1 cellular context compared by ENCODE assay signal in the genomic region with DNA sequence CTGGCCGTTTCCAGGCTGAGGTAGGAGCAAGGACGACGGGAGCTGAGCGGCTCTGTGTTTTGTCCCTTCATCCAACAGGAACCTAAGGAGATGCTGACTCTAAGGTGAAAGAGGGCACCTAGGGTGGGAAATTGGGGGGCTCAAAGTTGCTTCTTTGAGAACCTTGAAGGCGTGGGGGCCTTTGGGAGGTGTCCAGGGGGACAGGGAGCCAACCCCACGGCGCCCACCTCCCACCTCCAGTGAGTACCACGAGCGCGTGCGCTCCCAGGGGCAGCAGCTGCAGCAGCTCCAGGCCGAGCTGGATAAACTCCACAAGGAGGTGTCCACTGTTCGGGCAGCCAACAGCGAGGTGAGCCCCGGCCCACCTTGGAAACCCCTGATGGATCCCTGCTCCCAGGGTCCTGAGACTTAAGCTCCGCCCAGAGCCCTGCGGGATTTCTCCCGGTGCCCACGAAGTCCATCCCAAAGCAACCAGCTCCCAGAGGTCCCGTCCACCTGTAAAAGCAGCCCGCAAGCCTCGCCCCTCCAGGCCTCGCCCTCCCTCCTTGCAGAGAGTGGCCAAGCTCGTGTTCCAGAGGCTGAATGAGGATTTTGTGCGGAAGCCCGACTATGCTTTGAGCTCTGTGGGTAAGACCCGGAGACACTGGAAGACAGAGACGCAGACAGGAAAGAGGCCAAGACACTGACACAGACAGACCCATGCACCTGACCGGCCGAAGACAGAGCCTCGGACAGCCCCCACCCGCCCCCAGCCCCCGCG.
TF ChIP-seq lines count a peak whose summit lies in the region.

No MANE protein-coding gene starts in this region.

TF ChIP-seq in HepG2, 621 proteins besides CTCF, POLR2A, EP300 and RAD21 (continued from another document and continues in another):
- TF ChIP-seq HES4 (CRISPR knock-in tag; IDR thresholded peaks at IDR 0.05; ENCODE audit: borderline replicate concordance) (peak; percentile 50; the same call in 1 of the 2 replicates), GATAD1 (CRISPR knock-in tag; IDR thresholded peaks at IDR 0.05) (no peak), PITX1 (CRISPR knock-in tag; IDR thresholded peaks at IDR 0.05) (no peak; the same call in 1 of the 2 replicates), ZNF567 (CRISPR knock-in tag; IDR thresholded peaks at IDR 0.05; ENCODE audit: borderline replicate concordance) (0 out of 2 replicates have a peak, but pooled peaks have one; percentile 68), ZNF816 (CRISPR knock-in tag; IDR thresholded peaks at IDR 0.05; ENCODE audit: borderline replicate concordance) (peak; percentile 77; the same call in 1 of the 2 replicates), ZBTB38 (CRISPR knock-in tag; IDR thresholded peaks at IDR 0.05) (no peak; the same call in 1 of the 2 replicates), HNRNPL (IDR thresholded peaks at IDR 0.05; ENCODE audit: low read depth, low read length) (0 out of 2 replicates have a peak, but pooled peaks have one; percentile 36), ZFP36L1 (CRISPR knock-in tag; IDR thresholded peaks at IDR 0.05) (0 out of 2 replicates have a peak, but pooled peaks have one; percentile 45), MIER2 (CRISPR knock-in tag; IDR thresholded peaks at IDR 0.05) (no peak), GTF3A (CRISPR knock-in tag; conservative IDR thresholded peaks at IDR 0.05) (no peak; the same call in 1 of the 2 replicates), ZNF30 (CRISPR knock-in tag; IDR thresholded peaks at IDR 0.05) (no peak), ZNF367 (CRISPR knock-in tag; IDR thresholded peaks at IDR 0.05; ENCODE audit: borderline replicate concordance) (no peak), MXI1 (IDR thresholded peaks at IDR 0.05; ENCODE audit: borderline replicate concordance, low read depth, low read length) (no peak), TAF1 (CRISPR knock-in tag; IDR thresholded peaks at IDR 0.05) (0 out of 2 replicates have a peak, but pooled peaks have one; percentile 32), HDAC1 (CRISPR knock-in tag; IDR thresholded peaks at IDR 0.05) (peak; percentile 59; the same call in 1 of the 2 replicates), PHF20 (CRISPR knock-in tag; IDR thresholded peaks at IDR 0.05) (0 out of 2 replicates have a peak, but pooled peaks have one; percentile 11), CHD2 (IDR thresholded peaks at IDR 0.05; ENCODE audit: low read depth, low read length) (no peak), ZNF615 (CRISPR knock-in tag; IDR thresholded peaks at IDR 0.05; ENCODE audit: borderline replicate concordance) (0 out of 2 replicates have a peak, but pooled peaks have one; percentile 74), ARNT2 (CRISPR knock-in tag; IDR thresholded peaks at IDR 0.05; ENCODE audit: low read depth) (0 out of 2 replicates have a peak, but pooled peaks have one; percentile 40), PRMT3 (CRISPR knock-in tag; IDR thresholded peaks at IDR 0.05; ENCODE audit: borderline replicate concordance, low read depth) (0 out of 2 replicates have a peak, but pooled peaks have one; percentile 1), SNAPC2 (CRISPR knock-in tag; IDR thresholded peaks at IDR 0.05) (0 out of 2 replicates have a peak, but pooled peaks have one; percentile 40), JDP2 (CRISPR knock-in tag; IDR thresholded peaks at IDR 0.05; ENCODE audit: borderline replicate concordance) (no peak; the same call in 1 of the 2 replicates), ZNF143 (CRISPR knock-in tag; IDR thresholded peaks at IDR 0.05) (peak; percentile 38; the same call in 1 of the 2 replicates), NBN (conservative IDR thresholded peaks at IDR 0.05) (no peak), ZZZ3 (CRISPR knock-in tag; IDR thresholded peaks at IDR 0.05; ENCODE audit: borderline replicate concordance) (0 out of 2 replicates have a peak, but pooled peaks have one; percentile 24), ZNF563 (CRISPR knock-in tag; IDR thresholded peaks at IDR 0.05) (peak; percentile 33; the same call in 1 of the 2 replicates), KDM5B (CRISPR knock-in tag; IDR thresholded peaks at IDR 0.05; ENCODE audit: borderline replicate concordance) (peak; percentile 53), ELF3 (CRISPR knock-in tag; IDR thresholded peaks at IDR 0.05) (no peak), ATF7-NPFF (CRISPR knock-in tag; IDR thresholded peaks at IDR 0.05; ENCODE audit: low read depth) (0 out of 2 replicates have a peak, but pooled peaks have one; percentile 50), HNF4G (IDR thresholded peaks at IDR 0.05; ENCODE audit: borderline replicate concordance, low read depth, low read length) (no peak), HNF4G (CRISPR knock-in tag; IDR thresholded peaks at IDR 0.05; ENCODE audit: borderline replicate concordance, low read depth) (0 out of 2 replicates have a peak, but pooled peaks have one; percentile 51)
- TF ChIP-seq, protein P1, sequence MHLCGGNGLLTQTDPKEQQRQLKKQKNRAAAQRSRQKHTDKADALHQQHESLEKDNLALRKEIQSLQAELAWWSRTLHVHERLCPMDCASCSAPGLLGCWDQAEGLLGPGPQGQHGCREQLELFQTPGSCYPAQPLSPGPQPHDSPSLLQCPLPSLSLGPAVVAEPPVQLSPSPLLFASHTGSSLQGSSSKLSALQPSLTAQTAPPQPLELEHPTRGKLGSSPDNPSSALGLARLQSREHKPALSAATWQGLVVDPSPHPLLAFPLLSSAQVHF (CRISPR knock-in tag; IDR thresholded peaks at IDR 0.05) = 0 out of 2 replicates have a peak, but pooled peaks have one; percentile 6
- TF ChIP-seq, protein P2, sequence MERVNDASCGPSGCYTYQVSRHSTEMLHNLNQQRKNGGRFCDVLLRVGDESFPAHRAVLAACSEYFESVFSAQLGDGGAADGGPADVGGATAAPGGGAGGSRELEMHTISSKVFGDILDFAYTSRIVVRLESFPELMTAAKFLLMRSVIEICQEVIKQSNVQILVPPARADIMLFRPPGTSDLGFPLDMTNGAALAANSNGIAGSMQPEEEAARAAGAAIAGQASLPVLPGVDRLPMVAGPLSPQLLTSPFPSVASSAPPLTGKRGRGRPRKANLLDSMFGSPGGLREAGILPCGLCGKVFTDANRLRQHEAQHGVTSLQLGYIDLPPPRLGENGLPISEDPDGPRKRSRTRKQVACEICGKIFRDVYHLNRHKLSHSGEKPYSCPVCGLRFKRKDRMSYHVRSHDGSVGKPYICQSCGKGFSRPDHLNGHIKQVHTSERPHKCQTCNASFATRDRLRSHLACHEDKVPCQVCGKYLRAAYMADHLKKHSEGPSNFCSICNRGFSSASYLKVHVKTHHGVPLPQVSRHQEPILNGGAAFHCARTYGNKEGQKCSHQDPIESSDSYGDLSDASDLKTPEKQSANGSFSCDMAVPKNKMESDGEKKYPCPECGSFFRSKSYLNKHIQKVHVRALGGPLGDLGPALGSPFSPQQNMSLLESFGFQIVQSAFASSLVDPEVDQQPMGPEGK (CRISPR knock-in tag; IDR thresholded peaks at IDR 0.05) = no peak
- TF ChIP-seq, protein P3, sequence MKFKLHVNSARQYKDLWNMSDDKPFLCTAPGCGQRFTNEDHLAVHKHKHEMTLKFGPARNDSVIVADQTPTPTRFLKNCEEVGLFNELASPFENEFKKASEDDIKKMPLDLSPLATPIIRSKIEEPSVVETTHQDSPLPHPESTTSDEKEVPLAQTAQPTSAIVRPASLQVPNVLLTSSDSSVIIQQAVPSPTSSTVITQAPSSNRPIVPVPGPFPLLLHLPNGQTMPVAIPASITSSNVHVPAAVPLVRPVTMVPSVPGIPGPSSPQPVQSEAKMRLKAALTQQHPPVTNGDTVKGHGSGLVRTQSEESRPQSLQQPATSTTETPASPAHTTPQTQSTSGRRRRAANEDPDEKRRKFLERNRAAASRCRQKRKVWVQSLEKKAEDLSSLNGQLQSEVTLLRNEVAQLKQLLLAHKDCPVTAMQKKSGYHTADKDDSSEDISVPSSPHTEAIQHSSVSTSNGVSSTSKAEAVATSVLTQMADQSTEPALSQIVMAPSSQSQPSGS (CRISPR knock-in tag; IDR thresholded peaks at IDR 0.05) = no peak
- TF ChIP-seq, protein P4, sequence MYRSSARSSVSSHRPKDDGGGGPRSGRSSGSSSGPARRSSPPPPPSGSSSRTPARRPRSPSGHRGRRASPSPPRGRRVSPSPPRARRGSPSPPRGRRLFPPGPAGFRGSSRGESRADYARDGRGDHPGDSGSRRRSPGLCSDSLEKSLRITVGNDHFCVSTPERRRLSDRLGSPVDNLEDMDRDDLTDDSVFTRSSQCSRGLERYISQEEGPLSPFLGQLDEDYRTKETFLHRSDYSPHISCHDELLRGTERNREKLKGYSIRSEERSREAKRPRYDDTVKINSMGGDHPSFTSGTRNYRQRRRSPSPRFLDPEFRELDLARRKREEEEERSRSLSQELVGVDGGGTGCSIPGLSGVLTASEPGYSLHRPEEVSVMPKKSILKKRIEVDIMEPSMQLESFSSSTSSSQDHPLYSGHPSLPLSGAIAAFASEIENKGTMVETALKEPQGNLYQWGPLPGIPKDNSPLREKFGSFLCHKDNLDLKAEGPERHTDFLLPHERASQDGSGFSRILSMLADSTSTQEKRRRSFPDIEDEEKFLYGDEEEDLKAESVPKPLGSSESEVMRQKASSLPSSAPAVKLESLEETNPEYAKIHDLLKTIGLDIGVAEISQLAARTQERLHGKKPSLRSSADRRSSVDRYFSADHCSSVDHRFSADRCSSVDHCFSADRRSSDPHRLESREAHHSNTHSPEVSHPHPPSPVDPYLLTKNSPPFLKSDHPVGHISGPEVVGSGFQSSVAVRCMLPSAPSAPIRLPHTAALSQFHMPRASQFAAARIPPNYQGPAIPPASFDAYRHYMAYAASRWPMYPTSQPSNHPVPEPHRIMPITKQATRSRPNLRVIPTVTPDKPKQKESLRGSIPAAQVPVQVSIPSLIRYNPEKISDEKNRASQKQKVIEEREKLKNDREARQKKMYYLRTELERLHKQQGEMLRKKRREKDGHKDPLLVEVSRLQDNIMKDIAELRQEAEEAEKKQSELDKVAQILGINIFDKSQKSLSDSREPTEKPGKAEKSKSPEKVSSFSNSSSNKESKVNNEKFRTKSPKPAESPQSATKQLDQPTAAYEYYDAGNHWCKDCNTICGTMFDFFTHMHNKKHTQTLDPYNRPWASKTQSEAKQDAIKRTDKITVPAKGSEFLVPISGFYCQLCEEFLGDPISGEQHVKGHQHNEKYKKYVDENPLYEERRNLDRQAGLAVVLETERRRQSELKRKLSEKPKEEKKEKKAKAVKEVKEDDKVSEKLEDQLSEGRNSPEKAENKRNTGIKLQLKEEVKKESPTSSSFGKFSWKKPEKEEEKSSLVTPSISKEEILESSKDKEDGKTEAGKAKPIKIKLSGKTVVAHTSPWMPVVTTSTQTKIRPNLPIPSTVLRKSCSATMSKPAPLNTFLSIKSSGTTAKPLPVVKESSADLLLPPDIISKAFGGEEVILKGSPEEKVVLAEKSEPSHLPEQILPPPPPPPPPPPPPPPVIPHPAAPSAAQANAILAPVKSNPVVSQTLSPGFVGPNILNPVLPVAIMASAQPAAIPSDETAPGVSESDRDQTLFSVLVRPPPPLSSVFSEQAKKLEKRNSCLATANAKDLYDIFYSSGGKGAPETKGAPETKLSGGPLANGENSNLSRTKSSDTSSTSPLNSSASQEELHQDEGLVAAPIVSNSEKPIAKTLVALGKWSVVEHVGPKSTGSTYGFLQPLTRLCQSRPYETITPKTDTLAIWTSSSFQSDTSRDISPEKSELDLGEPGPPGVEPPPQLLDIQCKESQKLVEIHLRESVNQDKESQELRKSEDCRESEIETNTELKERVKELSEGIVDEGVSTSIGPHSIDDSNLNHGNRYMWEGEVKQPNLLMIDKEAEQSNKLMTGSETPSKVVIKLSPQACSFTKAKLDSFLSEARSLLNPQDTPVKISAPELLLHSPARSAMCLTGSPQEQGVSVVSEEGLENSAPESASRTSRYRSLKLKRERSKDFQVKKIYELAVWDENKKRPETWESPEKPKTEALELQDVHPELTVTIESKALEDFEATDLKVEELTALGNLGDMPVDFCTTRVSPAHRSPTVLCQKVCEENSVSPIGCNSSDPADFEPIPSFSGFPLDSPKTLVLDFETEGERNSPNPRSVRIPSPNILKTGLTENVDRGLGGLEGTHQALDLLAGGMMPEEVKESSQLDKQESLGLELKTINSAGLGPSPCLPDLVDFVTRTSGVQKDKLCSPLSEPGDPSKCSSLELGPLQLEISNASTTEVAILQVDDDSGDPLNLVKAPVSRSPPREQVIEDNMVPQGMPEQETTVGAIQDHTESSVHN (CRISPR knock-in tag; IDR thresholded peaks at IDR 0.05) = no peak; the same call in 1 of the 2 replicates
- TF ChIP-seq, protein P5, sequence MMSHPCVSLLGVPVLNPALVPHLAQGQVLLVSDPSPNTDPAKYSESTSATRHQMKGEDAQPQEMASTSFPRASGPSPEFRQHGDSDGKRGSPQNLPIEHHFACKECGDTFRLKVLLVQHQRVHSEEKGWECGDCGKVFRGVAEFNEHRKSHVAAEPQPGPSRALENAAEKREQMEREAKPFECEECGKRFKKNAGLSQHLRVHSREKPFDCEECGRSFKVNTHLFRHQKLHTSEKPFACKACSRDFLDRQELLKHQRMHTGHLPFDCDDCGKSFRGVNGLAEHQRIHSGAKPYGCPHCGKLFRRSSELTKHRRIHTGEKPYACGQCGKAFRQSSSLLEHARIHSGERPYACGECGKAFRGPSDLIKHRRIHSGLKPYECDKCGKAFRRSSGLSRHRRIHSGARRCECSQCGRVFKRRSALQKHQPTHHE (CRISPR knock-in tag; IDR thresholded peaks at IDR 0.05; ENCODE audit: borderline replicate concordance) = 0 out of 2 replicates have a peak, but pooled peaks have one; percentile 41
- TF ChIP-seq, protein P6, sequence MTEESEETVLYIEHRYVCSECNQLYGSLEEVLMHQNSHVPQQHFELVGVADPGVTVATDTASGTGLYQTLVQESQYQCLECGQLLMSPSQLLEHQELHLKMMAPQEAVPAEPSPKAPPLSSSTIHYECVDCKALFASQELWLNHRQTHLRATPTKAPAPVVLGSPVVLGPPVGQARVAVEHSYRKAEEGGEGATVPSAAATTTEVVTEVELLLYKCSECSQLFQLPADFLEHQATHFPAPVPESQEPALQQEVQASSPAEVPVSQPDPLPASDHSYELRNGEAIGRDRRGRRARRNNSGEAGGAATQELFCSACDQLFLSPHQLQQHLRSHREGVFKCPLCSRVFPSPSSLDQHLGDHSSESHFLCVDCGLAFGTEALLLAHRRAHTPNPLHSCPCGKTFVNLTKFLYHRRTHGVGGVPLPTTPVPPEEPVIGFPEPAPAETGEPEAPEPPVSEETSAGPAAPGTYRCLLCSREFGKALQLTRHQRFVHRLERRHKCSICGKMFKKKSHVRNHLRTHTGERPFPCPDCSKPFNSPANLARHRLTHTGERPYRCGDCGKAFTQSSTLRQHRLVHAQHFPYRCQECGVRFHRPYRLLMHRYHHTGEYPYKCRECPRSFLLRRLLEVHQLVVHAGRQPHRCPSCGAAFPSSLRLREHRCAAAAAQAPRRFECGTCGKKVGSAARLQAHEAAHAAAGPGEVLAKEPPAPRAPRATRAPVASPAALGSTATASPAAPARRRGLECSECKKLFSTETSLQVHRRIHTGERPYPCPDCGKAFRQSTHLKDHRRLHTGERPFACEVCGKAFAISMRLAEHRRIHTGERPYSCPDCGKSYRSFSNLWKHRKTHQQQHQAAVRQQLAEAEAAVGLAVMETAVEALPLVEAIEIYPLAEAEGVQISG (CRISPR knock-in tag; IDR thresholded peaks at IDR 0.05) = no peak
- TF ChIP-seq, protein P7, sequence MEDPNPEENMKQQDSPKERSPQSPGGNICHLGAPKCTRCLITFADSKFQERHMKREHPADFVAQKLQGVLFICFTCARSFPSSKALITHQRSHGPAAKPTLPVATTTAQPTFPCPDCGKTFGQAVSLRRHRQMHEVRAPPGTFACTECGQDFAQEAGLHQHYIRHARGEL (CRISPR knock-in tag; IDR thresholded peaks at IDR 0.05) = 0 out of 2 replicates have a peak, but pooled peaks have one; percentile 57
